ENCODE assay signal across 8 cellular contexts in the genomic region with DNA sequence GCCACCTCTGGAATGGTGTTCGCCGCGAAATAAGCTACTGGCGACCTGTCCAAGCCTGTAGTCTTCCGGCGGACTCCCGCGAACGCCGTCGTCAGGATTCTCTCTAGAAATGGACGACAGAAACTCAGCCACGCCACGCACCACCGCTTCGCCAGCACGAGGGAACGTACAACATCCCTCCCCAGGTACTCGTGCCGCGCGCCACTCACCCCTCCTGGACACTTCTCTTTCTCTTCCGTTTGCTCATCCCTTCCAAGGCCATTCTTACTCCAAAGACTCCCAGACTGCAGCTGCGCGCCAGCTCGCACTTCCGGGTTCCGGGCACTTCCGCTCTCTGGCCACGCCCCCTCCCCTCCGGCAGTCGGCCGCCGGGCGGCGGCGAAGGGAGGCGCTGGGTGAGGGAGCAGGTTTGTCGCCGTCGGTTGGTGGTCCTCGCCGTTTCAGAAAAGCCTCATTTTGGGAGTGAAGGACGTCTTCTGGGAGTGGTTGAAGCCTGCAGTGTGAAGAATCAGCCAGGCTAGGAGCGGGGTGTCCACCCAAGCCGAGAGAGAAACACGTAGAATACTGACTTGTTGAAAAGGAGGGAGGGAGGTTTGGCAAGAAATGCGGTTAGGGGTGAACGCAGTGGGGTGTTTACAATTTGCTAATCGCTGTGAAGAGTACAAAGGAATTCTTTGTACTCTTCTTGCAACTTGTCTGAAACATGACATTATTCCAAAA. TPM values are rescaled to one million over a fixed set of nuclear protein-coding genes. Genes with fewer than 3 reads are reported as not detected.
A peak's percentile ranks its signal among the peaks of the same experiment; 100 is the strongest.
DNase-seq lines count a peak whose midpoint lies in the region; ATAC-seq and TF ChIP-seq lines count a peak whose summit lies in the region.

A gene with protein sequence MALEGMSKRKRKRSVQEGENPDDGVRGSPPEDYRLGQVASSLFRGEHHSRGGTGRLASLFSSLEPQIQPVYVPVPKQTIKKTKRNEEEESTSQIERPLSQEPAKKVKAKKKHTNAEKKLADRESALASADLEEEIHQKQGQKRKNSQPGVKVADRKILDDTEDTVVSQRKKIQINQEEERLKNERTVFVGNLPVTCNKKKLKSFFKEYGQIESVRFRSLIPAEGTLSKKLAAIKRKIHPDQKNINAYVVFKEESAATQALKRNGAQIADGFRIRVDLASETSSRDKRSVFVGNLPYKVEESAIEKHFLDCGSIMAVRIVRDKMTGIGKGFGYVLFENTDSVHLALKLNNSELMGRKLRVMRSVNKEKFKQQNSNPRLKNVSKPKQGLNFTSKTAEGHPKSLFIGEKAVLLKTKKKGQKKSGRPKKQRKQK (minus strand): TSS at position 286 of the 720 bp plus-strand sequence. CDS start 24 bp downstream, at position 262.

- H3K4me3 ChIP-seq in cardiac fibroblast (replicated peaks in 1 of 2; ENCODE audit: low read depth in 2 of 2, low read length in 2 of 2) = peak within 1 kb of the TSS; percentile 74 to 82

- H3K27ac Mint-ChIP-seq in activated B cell treated with CpG ODN at 0.5 μM for 24 hours (peak within 1 kb of the TSS; percentile 99), immature natural killer cell (peak within 1 kb of the TSS; percentile 92 to 99 (median 96))

- H3K9me3 Mint-ChIP-seq in activated B cell treated with CpG ODN at 0.5 μM for 24 hours (peaks cover 2% of the 10 kb centered on the region), immature natural killer cell (no peaks in the 10 kb centered on the region)

- peak; percentile 70 for DNase-seq in AG09319 (ENCODE audit: extremely low read depth, low read depth)
- DNase-seq in NCI-H345 (lab: John Stamatoyannopoulos, UW) = peak; percentile 93
- DNase-seq in activated B cell treated with CpG ODN at 0.5 μM for 24 hours = peak; percentile 90
- peak; percentile 90 to 92 for DNase-seq in cardiac fibroblast (ENCODE audit: low read depth in 2 of 2)
- peak; percentile 90 to 93 (median 92) for DNase-seq in immature natural killer cell
- peak; percentile 67 for DNase-seq in smooth muscle cell of the brain vasculature (ENCODE audit: low read depth, low spot score)

- intact Hi-C loops in activated B cell treated with CpG ODN at 0.5 μM for 24 hours (cut with micrococcal nuclease) = loop anchor here (1.0 to 10.0 kb wide), 8 partner anchors 33 to 789 kb away; partner anchors contain the start of genes ARID4B, B3GALNT2, COA6 and GGPS1

- TF ChIP-seq CTCF in AG09319 (IDR thresholded peaks at IDR 0.05; ENCODE audit: low read depth, low read length) = peak; percentile 20
- TF ChIP-seq CTCF in activated B cell treated with CpG ODN at 0.5 μM for 24 hours (IDR thresholded peaks at IDR 0.05) = no peak
- peak; percentile 23 for TF ChIP-seq CTCF in cardiac fibroblast (IDR thresholded peaks at IDR 0.05; ENCODE audit: low read depth, low read length)

- H3K36me3 Mint-ChIP-seq in activated B cell treated with CpG ODN at 0.5 μM for 24 hours (ENCODE audit: low read depth) = peaks cover 20% of the 10 kb centered on the region
- peaks cover 0 to 3% (median 3%) of the 10 kb centered on the region in 3 donors for H3K36me3 Mint-ChIP-seq in immature natural killer cell

- ATAC-seq in GM19023 (IDR thresholded peaks at IDR 0.05; ENCODE audit: unreplicated experiment) = peak; percentile 98
- peak; percentile 91 for ATAC-seq in HG03196 (IDR thresholded peaks at IDR 0.05; ENCODE audit: unreplicated experiment)
- peak; percentile 94 for ATAC-seq in activated B cell treated with CpG ODN at 0.5 μM for 24 hours (ENCODE audit: low read depth)

- peak within 1 kb of the TSS; percentile 96 for H3K4me3 Mint-ChIP-seq in activated B cell treated with CpG ODN at 0.5 μM for 24 hours
- peak within 1 kb of the TSS; percentile 94 to 100 (median 97) for H3K4me3 Mint-ChIP-seq in immature natural killer cell

- H3K4me1 Mint-ChIP-seq in activated B cell treated with CpG ODN at 0.5 μM for 24 hours (peaks cover 21% of the 10 kb centered on the region), immature natural killer cell (peaks cover 27 to 28% of the 10 kb centered on the region in 2 donors)

- POLR2A ChIA-PET in activated B cell treated with CpG ODN at 0.5 μM for 24 hours (lab: Charles Lee) = interaction anchor here (0.6 to 1.8 kb wide), 29 partner anchors 10 to 788 kb away, joined by 3 to 24 read pairs (median 3); partner anchors contain the start of genes ARID4B, B3GALNT2, COA6 and GGPS1

- CTCF ChIA-PET in activated B cell treated with CpG ODN at 0.5 μM for 24 hours (lab: Charles Lee) = interaction anchor here (0.6 to 1.4 kb wide), 2 partner anchors 28 to 256 kb away, joined by 3 to 7 read pairs; no protein-coding TSS in a partner anchor

- H3K27me3 Mint-ChIP-seq in activated B cell treated with CpG ODN at 0.5 μM for 24 hours (no peaks in the 10 kb centered on the region), immature natural killer cell (ENCODE audit: low read depth in 3 of 3) (peaks cover 5 to 13% (median 12%) of the 10 kb centered on the region in 3 donors)

RNA-seq across cellular contexts. Expression of the gene that starts here (rescaled TPM):
- total RNA-seq in activated B cell treated with CpG ODN at 0.5 μM for 24 hours = 122 and 128 TPM in 2 replicates
- polyA plus RNA-seq in immature natural killer cell = 10 to 100 TPM; 42.2 to 72.6 (median 57.7) TPM

Comparison
In these comparisons a context has a peak if more than half of its experiments do, and no peak if none do; other contexts are left out.
1. Peak in every context shown above with its lines: DNase-seq, ATAC-seq and H3K4me3 ChIP-seq.